8 cellular contexts compared by ENCODE assay signal in genomic region chr14:99035712-99036593, GRCh38.
DNase-seq lines count a peak whose midpoint lies in the region; ATAC-seq and TF ChIP-seq lines count a peak whose summit lies in the region.

No MANE protein-coding gene starts in this region.

- H2AFZ ChIP-seq in GM23248 = peak overlapping the region; percentile 87

- H3K4me2 ChIP-seq in GM23248 (ENCODE audit: unreplicated experiment) = peak overlapping the region; percentile 73

- ATAC-seq in gastrocnemius medialis (peak; percentile 93 to 95), GM18868 (IDR thresholded peaks at IDR 0.05; ENCODE audit: unreplicated experiment) (no peak), HG02759 (IDR thresholded peaks at IDR 0.05; ENCODE audit: unreplicated experiment) (no peak)

- H3K4me3 ChIP-seq in GM23248 = peak overlapping the region; percentile 47
- peak overlapping the region; percentile 1 to 30 (median 23) for H3K4me3 ChIP-seq in gastrocnemius medialis

- no peaks in the 10 kb centered on the region for H3K9me3 ChIP-seq in GM23248 (ENCODE audit: low read depth)
- no peaks in the 10 kb centered on the region for H3K9me3 ChIP-seq in gastrocnemius medialis

- H3K27ac ChIP-seq in GM23248 = peak overlapping the region; percentile 88
- H3K27ac ChIP-seq in gastrocnemius medialis = peak overlapping the region; percentile 3 to 78 (median 60)

- no peaks in the 10 kb centered on the region for H3K9me2 ChIP-seq in GM23248 (ENCODE audit: insufficient read depth)

- DNase-seq in GM23248 (peak; percentile 99), anterior cingulate cortex (lab: John Stamatoyannopoulos, UW) (peak in 42 of 58 donors; percentile 6 to 78 (median 32)), hippocampal formation (lab: John Stamatoyannopoulos, UW) (peak; percentile 9 to 28), gastrocnemius medialis (peak; percentile 62 to 85), NCI-H446 treated with DMSO at 0.1 percent for 48 hours (lab: John Stamatoyannopoulos, UW) (no peak), NCI-H1694 (lab: John Stamatoyannopoulos, UW) (no peak)

- 3 to 4% methylated on average over 23 to 28 of the region's 29 CpGs for WGBS in GM23248 (ENCODE audit: low coverage in 1 of 2, low lambda C conversion rate in 2 of 2, missing lambda C conversion rate in 2 of 2), 2 experiments

- H3K27me3 ChIP-seq in GM23248 (replicated peaks; ENCODE audit: insufficient read depth) = no peaks in the 10 kb centered on the region
- no peaks in the 10 kb centered on the region for H3K27me3 ChIP-seq in gastrocnemius medialis

- intact Hi-C loops in gastrocnemius medialis (cut with DNase I; ENCODE audit: low total_unique reads) = loop anchor here (1.0 to 10.0 kb wide), 3 partner anchors 83 to 569 kb away; partner anchors contain the start of gene CCDC85C

- no peaks in the 10 kb centered on the region for H4K20me1 ChIP-seq in GM23248 (ENCODE audit: insufficient read depth)

- H3K79me2 ChIP-seq in GM23248 (ENCODE audit: insufficient read depth) = no peaks in the 10 kb centered on the region

- peak overlapping the region; percentile 75 for H3K9ac ChIP-seq in GM23248

- H3F3A ChIP-seq in GM23248 (ENCODE audit: insufficient read depth) = no peaks in the 10 kb centered on the region

- in situ Hi-C loops in GM23248 (cut with MboI) = no loop called here
- in situ Hi-C loops in gastrocnemius medialis (cut with MboI; ENCODE audit: low sequenced_read_pairs in 4 of 4) = no loop called here

- H3K4me1 ChIP-seq in GM23248 (ENCODE audit: insufficient read depth) = peaks cover 13% of the 10 kb centered on the region
- peaks cover 3 to 9% of the 10 kb centered on the region in 2 donors for H3K4me1 ChIP-seq in gastrocnemius medialis

- H3K36me3 ChIP-seq in GM23248 (ENCODE audit: low read depth) (no peaks in the 10 kb centered on the region), gastrocnemius medialis (no peaks in the 10 kb centered on the region)

- no peak for TF ChIP-seq POLR2A in gastrocnemius medialis (IDR thresholded peaks at IDR 0.05)

- no peak for TF ChIP-seq CTCF in gastrocnemius medialis (IDR thresholded peaks at IDR 0.05 in 4 of 5, conservative IDR thresholded peaks at IDR 0.05 in 1 of 5)

Comparison
In these comparisons a context has a peak if more than half of its experiments do, and no peak if none do; other contexts are left out.
1. DNase-seq: peak in GM23248 (single experiment), anterior cingulate cortex (42 of 58), hippocampal formation (2 of 2) and gastrocnemius medialis (2 of 2); none in NCI-H446 treated with DMSO at 0.1 percent for 48 hours (single experiment) and NCI-H1694 (single experiment).
2. ATAC-seq: peak in gastrocnemius medialis (2 of 2); none in GM18868 (single experiment) and HG02759 (single experiment).